ENCODE assay signal across 1 cellular context in genomic region chr1:207084241-207084640, GRCh38.
TF ChIP-seq lines count a peak whose summit lies in the region.

No MANE protein-coding gene starts in this region.

TF ChIP-seq in K562, 482 proteins besides CTCF, POLR2A, EP300 and RAD21:
- TF ChIP-seq NUFIP1 (IDR thresholded peaks at IDR 0.05; ENCODE audit: partially characterized antibody) (no peak), TCF15 (CRISPR knock-in tag; IDR thresholded peaks at IDR 0.05) (no peak), ZKSCAN1 (IDR thresholded peaks at IDR 0.05; ENCODE audit: low read depth, low read length) (no peak), ZSCAN29 (IDR thresholded peaks at IDR 0.05) (no peak), SRSF3 (IDR thresholded peaks at IDR 0.05; ENCODE audit: insufficient read depth, low read length) (no peak), TBP (optimal IDR thresholded peaks at IDR 0.05; ENCODE audit: low read depth, low read length) (no peak), ZKSCAN3 (CRISPR knock-in tag; IDR thresholded peaks at IDR 0.05) (no peak), NEUROD1 (IDR thresholded peaks at IDR 0.05; ENCODE audit: borderline replicate concordance, low read depth, low read length, partially characterized antibody) (no peak), STAG1 (CRISPR knock-in tag; IDR thresholded peaks at IDR 0.05; ENCODE audit: borderline replicate concordance) (no peak), ZBED1 (IDR thresholded peaks at IDR 0.05) (no peak)
